Comparison of ENCODE assay signal across 8 cellular contexts in the genomic region with DNA sequence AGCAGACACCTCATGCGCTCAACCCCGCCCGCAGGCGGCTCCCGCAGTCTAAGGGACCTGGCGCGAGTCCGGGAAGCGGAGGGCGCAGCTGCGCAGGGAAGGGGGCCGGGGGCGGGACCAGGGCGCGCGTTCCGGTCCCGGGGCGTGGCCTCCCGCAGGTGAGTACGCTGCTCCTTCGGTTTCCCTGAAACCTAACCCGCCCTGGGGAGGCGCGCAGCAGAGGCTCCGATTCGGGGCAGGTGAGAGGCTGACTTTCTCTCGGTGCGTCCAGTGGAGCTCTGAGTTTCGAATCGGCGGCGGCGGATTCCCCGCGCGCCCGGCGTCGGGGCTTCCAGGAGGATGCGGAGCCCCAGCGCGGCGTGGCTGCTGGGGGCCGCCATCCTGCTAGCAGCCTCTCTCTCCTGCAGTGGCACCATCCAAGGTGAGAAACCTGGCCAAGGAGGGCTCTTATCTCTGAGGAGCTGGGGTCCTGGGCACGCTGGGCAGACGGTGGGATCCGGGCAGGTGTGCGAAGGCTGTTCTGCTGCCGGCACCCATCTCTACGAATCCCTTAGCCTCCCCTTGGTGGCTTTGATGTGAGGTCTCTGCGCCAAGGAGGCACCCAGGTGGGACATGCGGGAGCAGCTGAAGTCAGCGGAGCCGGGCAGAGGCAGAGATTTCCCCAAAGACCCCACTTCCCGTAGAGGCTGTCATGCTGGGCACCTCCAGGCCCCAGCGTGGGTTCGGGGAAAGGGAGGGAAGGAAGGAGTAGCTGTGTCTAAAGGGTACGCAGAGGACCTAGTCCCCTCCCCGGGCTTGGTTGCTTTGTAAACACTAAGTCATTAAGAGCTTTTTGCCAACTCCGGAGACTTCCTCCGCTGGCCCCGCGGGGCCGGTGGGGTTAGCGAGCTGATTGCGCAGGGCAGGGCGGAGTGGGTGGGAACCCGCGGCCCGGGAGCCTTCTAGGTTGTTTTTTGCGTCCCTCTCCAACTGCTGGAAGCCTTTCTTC. TPM values are rescaled to one million over a fixed set of nuclear protein-coding genes. Genes with fewer than 3 reads are reported as not detected.
DNase-seq lines count a peak whose midpoint lies in the region; ATAC-seq and TF ChIP-seq lines count a peak whose summit lies in the region.

TSS of gene F2RL1 (plus strand) at position 187 of the 988 bp plus-strand sequence. CDS start at position 340, 153 bp downstream.

- peaks cover 0 to 3% (median 0%) of the 10 kb centered on the region in 5 donors for H3K9me3 Mint-ChIP-seq in CD8-positive, alpha-beta memory T cell

- POLR2A ChIA-PET in CD8-positive, alpha-beta memory T cell (lab: Charles Lee), result no interaction called here

- peaks cover 11 to 30% (median 21%) of the 10 kb centered on the region in 3 donors for H3K4me1 Mint-ChIP-seq in CD8-positive, alpha-beta memory T cell

- H3K9me3 ChIP-seq in CD8-positive, alpha-beta memory T cell (ENCODE audit: low read length), result no peaks in the 10 kb centered on the region
- H3K9me3 ChIP-seq in duodenal mucosa (ENCODE audit: control insufficient read depth in 1 of 2, low read length in 2 of 2) (no peaks in the 10 kb centered on the region), right lobe of liver (no peaks in the 10 kb centered on the region)

- H3K27me3 ChIP-seq in CD8-positive, alpha-beta memory T cell (ENCODE audit: insufficient read depth, low read length, poor library complexity, severe bottlenecking), result peaks cover 12% of the 10 kb centered on the region
- H3K27me3 ChIP-seq in duodenal mucosa (ENCODE audit: control insufficient read depth in 1 of 2, insufficient read depth in 2 of 2, low read length in 2 of 2) (peaks cover 0 to 6% of the 10 kb centered on the region in 2 donors), right lobe of liver (no peaks in the 10 kb centered on the region)

- peak; percentile 23 to 64 (median 40) for DNase-seq in CD8-positive, alpha-beta memory T cell
- DNase-seq in NCI-H146 (lab: John Stamatoyannopoulos, UW) (peak; percentile 66), right lobe of liver (peak; percentile 81 to 91 (median 89)), NOMO-1 treated with DMSO at 0.1 percent for 48 hours (lab: John Stamatoyannopoulos, UW; ENCODE audit: unreplicated experiment) (no peak)
- peak; percentile 51 for DNase-seq in activated CD4-positive, alpha-beta T cell treated with anti-CD3 and anti-CD28 coated beads, Interleukin-2, amount 50 U/mL, for 1 hour
- DNase-seq in stimulated activated CD4-positive, alpha-beta T cell treated with anti-CD3 and anti-CD28 coated beads, Interleukin-4, amount 100 ng/mL, for 1 hour, result peak; percentile 61

- H3K27ac ChIP-seq in CD8-positive, alpha-beta memory T cell (ENCODE audit: low read depth, low read length), result no peak within 1 kb of the TSS
- H3K27ac ChIP-seq in duodenal mucosa (ENCODE audit: low read depth, low read length) (peak within 1 kb of the TSS; percentile 86), right lobe of liver (peak within 1 kb of the TSS; percentile 6 to 70 (median 61))

- CTCF ChIA-PET in CD8-positive, alpha-beta memory T cell (lab: Charles Lee), result interaction anchor here (1.1 kb wide), 1 partner anchor 44 kb away, joined by 3 read pairs; no protein-coding TSS in a partner anchor

- H3K27me3 Mint-ChIP-seq in CD8-positive, alpha-beta memory T cell, result peaks cover 16 to 43% of the 10 kb centered on the region in 2 donors

- intact Hi-C loops in right lobe of liver (cut with DNase I), result no loop called here

- under 1% methylated on average over 16 of the region's 72 CpGs for WGBS in right lobe of liver (ENCODE audit: insufficient coverage, low coverage, low lambda C conversion rate, missing lambda C conversion rate)

- peak within 1 kb of the TSS; percentile 88 for H3K4me3 ChIP-seq in CD8-positive, alpha-beta memory T cell (ENCODE audit: low read length)
- H3K4me3 ChIP-seq in duodenal mucosa (ENCODE audit: low read depth in 1 of 2, low read length in 2 of 2), result peak within 1 kb of the TSS; percentile 93 to 95
- peak within 1 kb of the TSS; percentile 68 to 71 (median 69) for H3K4me3 ChIP-seq in right lobe of liver

- ATAC-seq in right lobe of liver (peak; percentile 79 to 91 (median 83)), HG02588 (IDR thresholded peaks at IDR 0.05; ENCODE audit: unreplicated experiment) (no peak)

- TF ChIP-seq CTCF in right lobe of liver (IDR thresholded peaks at IDR 0.05), result peak in 1 of 4 donors; percentile 4

- H3K9ac ChIP-seq in duodenal mucosa (ENCODE audit: low read depth in 1 of 2, low read length in 2 of 2), result peak within 1 kb of the TSS; percentile 93 to 94

- H3K36me3 Mint-ChIP-seq in CD8-positive, alpha-beta memory T cell, result peaks cover 0 to 3% (median 0%) of the 10 kb centered on the region in 3 donors

- peak; percentile 86 for TF ChIP-seq POLR2A in right lobe of liver (IDR thresholded peaks at IDR 0.05)

- H3K36me3 ChIP-seq in CD8-positive, alpha-beta memory T cell (ENCODE audit: insufficient read depth, low read length), result no peaks in the 10 kb centered on the region
- H3K36me3 ChIP-seq in duodenal mucosa (ENCODE audit: control insufficient read depth in 1 of 2, insufficient read depth in 2 of 2, low read length in 2 of 2), result no peaks in the 10 kb centered on the region
- no peaks in the 10 kb centered on the region for H3K36me3 ChIP-seq in right lobe of liver

- H3K4me3 Mint-ChIP-seq in CD8-positive, alpha-beta memory T cell, result peak within 1 kb of the TSS; percentile 87 to 92 (median 88)

- peak within 1 kb of the TSS in 2 of 8 donors; percentile 28 to 50 for H3K27ac Mint-ChIP-seq in CD8-positive, alpha-beta memory T cell

- peaks cover 15% of the 10 kb centered on the region for H3K4me1 ChIP-seq in CD8-positive, alpha-beta memory T cell (ENCODE audit: insufficient read depth, low read length)
- H3K4me1 ChIP-seq in duodenal mucosa (ENCODE audit: control insufficient read depth in 1 of 2, insufficient read depth in 2 of 2, low read length in 2 of 2), result peaks cover 7 to 8% of the 10 kb centered on the region in 2 donors
- H3K4me1 ChIP-seq in right lobe of liver, result peaks cover 0 to 13% (median 2%) of the 10 kb centered on the region in 4 donors

RNA-seq across cellular contexts. Expression of gene F2RL1, which starts in this region (rescaled TPM):
- total RNA-seq in CD8-positive, alpha-beta memory T cell, result 1 to 10 TPM; 1.8 to 2.1 TPM
- polyA plus RNA-seq in CD8-positive, alpha-beta memory T cell, result 4.8 TPM
- 10 to 100 TPM in 4 of 6 experiments, 1 to 10 TPM in 2; 2.6 to 17.0 (median 11.6) TPM for total RNA-seq in right lobe of liver
